Comparison of ENCODE assay signal across 23 cellular contexts in the genomic region with DNA sequence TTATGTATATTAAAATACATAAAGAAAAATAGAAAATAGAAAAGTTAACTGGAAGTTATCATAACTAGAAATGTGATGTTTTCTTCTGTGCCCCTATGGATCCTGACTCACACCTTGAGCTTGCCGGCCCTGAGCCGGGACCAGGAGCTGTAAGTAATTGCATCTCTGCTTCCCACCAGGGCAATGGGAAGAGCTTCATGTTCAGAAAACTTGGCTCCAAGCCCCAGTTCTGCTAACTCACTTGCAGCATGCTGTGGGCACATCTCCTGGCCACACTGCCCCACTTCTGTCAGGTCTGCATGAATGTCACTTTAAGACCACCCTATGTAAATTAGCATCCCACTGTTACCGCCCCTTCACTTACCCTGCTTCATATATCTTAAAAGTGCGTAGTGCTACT. TPM values are rescaled to one million over a fixed set of nuclear protein-coding genes. Genes with fewer than 3 reads are reported as not detected.
"Had no signal": no experiment of that assay in that cellular context is flagged by ENCODE, and none has a peak within 500 bp of the region (broad histone marks: within the 10 kb centered on the region; RNA-seq: fewer than 3 reads in every experiment).

No MANE protein-coding gene starts in this region.

- H3K27ac ChIP-seq: HL-60, RWPE1, SJSA1, SK-N-MC had no signal

- H3K4me3 ChIP-seq: SJSA1, SK-N-MC had no signal

- H3K36me3 ChIP-seq: SJSA1 had no signal

- H3K9me3 ChIP-seq: SJSA1 had no signal

- H3K4me1 ChIP-seq: SJSA1 had no signal

- DNase-seq: KBM-7; MV-4-11; NCI-H1048; NCI-H1105; NCI-H1417; NCI-H1436 treated with DMSO at 0.1 percent for 48 hours; NCI-H1694; NCI-H187 treated with DMSO at 0.1 percent for 48 hours; NCI-H2029 treated with DMSO at 0.1 percent for 48 hours; NCI-H2171 treated with DMSO at 0.1 percent for 48 hours; NCI-H345; NCI-H446 treated with DMSO at 0.1 percent for 48 hours; NCI-H510A treated with DMSO at 0.1 percent for 48 hours; NCI-H526; NCI-H748 treated with DMSO at 0.1 percent for 48 hours; NK-92 treated with Interleukin-12 subunit alpha and Interleukin-12 subunit beta, amount 100 ng/mL, for 24 hours; PC-3; SHP77 had no signal

- H3K27me3 ChIP-seq: SJSA1 had no signal

RNA-seq across cellular contexts. Expression of a gene that starts 37.2 kb away (rescaled TPM):
- total RNA-seq: OCI-LY7, PC-3 had no signal
